Comparison of ENCODE assay signal across 9 cellular contexts in genomic region chr11:115334932-115335788, GRCh38.
DNase-seq lines count a peak whose midpoint lies in the region; FAIRE-seq and TF ChIP-seq lines count a peak whose summit lies in the region.
"Had no signal": no experiment of that assay in that cellular context is flagged by ENCODE, and none has a peak within 500 bp of the region (broad histone marks: within the 10 kb centered on the region; RNA-seq: fewer than 3 reads in every experiment).

No MANE protein-coding gene starts in this region.

- peaks cover 3% of the 10 kb centered on the region for H3K4me1 Mint-ChIP-seq in neural crest cell
- H3K4me1 Mint-ChIP-seq: CD4-positive, alpha-beta memory T cell had no signal

- H3K27ac Mint-ChIP-seq in neural crest cell (ENCODE audit: unreplicated experiment) = no peak overlapping the region
- H3K27ac Mint-ChIP-seq: CD4-positive, alpha-beta memory T cell had no signal

- H3K9me3 Mint-ChIP-seq in neural crest cell = no peaks in the 10 kb centered on the region
- H3K9me3 Mint-ChIP-seq: CD4-positive, alpha-beta memory T cell had no signal

- H3K36me3 Mint-ChIP-seq in neural crest cell (ENCODE audit: low read depth) = no peaks in the 10 kb centered on the region
- H3K36me3 Mint-ChIP-seq: CD4-positive, alpha-beta memory T cell had no signal

- peak; percentile 81 for FAIRE-seq in colon (lab: Jason Lieb, UNC)

- peak; percentile 20 for DNase-seq in NCI-H2029 treated with DMSO at 0.1 percent for 48 hours (lab: John Stamatoyannopoulos, UW)
- DNase-seq in NCI-H2029 (lab: John Stamatoyannopoulos, UW) = no peak
- DNase-seq in NCI-H2227 (lab: John Stamatoyannopoulos, UW; ENCODE audit: unreplicated experiment) = peak; percentile 52
- no peak for DNase-seq in neural crest cell (ENCODE audit: low read depth, low spot score)
- no peak for DNase-seq in activated effector memory CD4-positive, alpha-beta T cell treated with anti-CD3 and anti-CD28 coated beads, Interleukin-2, amount 50 U/mL, for 16 hours
- no peak for DNase-seq in activated CD8-positive, alpha-beta memory T cell treated with anti-CD3 and anti-CD28 coated beads for 24 hours
- DNase-seq in GF-D8 (lab: John Stamatoyannopoulos, UW) = no peak

- no peaks in the 10 kb centered on the region for H3K27me3 Mint-ChIP-seq in neural crest cell (ENCODE audit: low read depth)

- TF ChIP-seq CTCF in neural crest cell (conservative IDR thresholded peaks at IDR 0.05) = peak; percentile 84

- H3K4me3 Mint-ChIP-seq in neural crest cell = no peak overlapping the region
- H3K4me3 Mint-ChIP-seq: CD4-positive, alpha-beta memory T cell had no signal

Comparison
In these comparisons a context has a peak if more than half of its experiments do, and no peak if none do; other contexts are left out.
1. DNase-seq: peak in NCI-H2029 treated with DMSO at 0.1 percent for 48 hours (single experiment) and NCI-H2227 (single experiment); none in NCI-H2029 (single experiment), neural crest cell (single experiment), activated effector memory CD4-positive, alpha-beta T cell treated with anti-CD3 and anti-CD28 coated beads, Interleukin-2, amount 50 U/mL, for 16 hours (single experiment), activated CD8-positive, alpha-beta memory T cell treated with anti-CD3 and anti-CD28 coated beads for 24 hours (single experiment) and GF-D8 (single experiment).